8 cellular contexts compared by ENCODE assay signal in genomic region chr1:151510614-151510956, GRCh38. TPM values are rescaled to one million over a fixed set of nuclear protein-coding genes. Genes with fewer than 3 reads are reported as not detected.
DNase-seq lines count a peak whose midpoint lies in the region; TF ChIP-seq lines count a peak whose summit lies in the region.

No MANE protein-coding gene starts in this region.

- 15% methylated on average over 10 of the region's 10 CpGs for WGBS in mammary epithelial cell (ENCODE audit: low coverage, missing lambda C conversion rate)

- in situ Hi-C loops in mammary epithelial cell (cut with MboI; ENCODE audit: low sequenced_read_pairs in 2 of 2), result no loop called here

- peaks cover 25% of the 10 kb centered on the region for H3K4me1 ChIP-seq in left ventricle myocardium inferior
- peaks cover 32% of the 10 kb centered on the region for H3K4me1 ChIP-seq in mammary epithelial cell (ENCODE audit: insufficient read depth, low read length)
- H3K4me1 ChIP-seq in mononuclear cell (ENCODE audit: insufficient read depth, low read length), result peaks cover 26% of the 10 kb centered on the region

- peak overlapping the region; percentile 48 for H3K27ac ChIP-seq in left ventricle myocardium inferior (replicated peaks)
- H3K27ac ChIP-seq in mammary epithelial cell (ENCODE audit: insufficient read depth, low read depth, low read length), result no peak overlapping the region

- no peak for DNase-seq in left ventricle myocardium inferior
- DNase-seq in cardiac septum (ENCODE audit: low spot score), result no peak
- DNase-seq in mammary epithelial cell, result no peak
- no peak for DNase-seq in A172 (ENCODE audit: low spot score)
- no peak for DNase-seq in NAMALWA (ENCODE audit: low spot score)
- DNase-seq in NCI-H2081 (lab: John Stamatoyannopoulos, UW), result no peak
- no peak for DNase-seq in globus pallidus (ENCODE audit: low spot score)

- H3K27me3 ChIP-seq in left ventricle myocardium inferior (ENCODE audit: low read depth) (peaks cover 31% of the 10 kb centered on the region), mammary epithelial cell (ENCODE audit: insufficient read depth, low read length) (no peaks in the 10 kb centered on the region), mononuclear cell (ENCODE audit: insufficient read depth, low read length) (peaks cover 17% of the 10 kb centered on the region)

- H2AFZ ChIP-seq in mammary epithelial cell (ENCODE audit: low read depth, low read length), result peak overlapping the region; percentile 95

- no peak for TF ChIP-seq CTCF in left ventricle myocardium inferior (IDR thresholded peaks at IDR 0.05; ENCODE audit: borderline replicate concordance)
- no peak for TF ChIP-seq CTCF in mammary epithelial cell (conservative IDR thresholded peaks at IDR 0.05 in 1 of 2, IDR thresholded peaks at IDR 0.05 in 1 of 2; ENCODE audit: extremely low read depth in 1 of 2, insufficient read depth in 1 of 2, low read depth in 1 of 2, low read length in 2 of 2)

- intact Hi-C loops in left ventricle myocardium inferior (cut with micrococcal nuclease), result loop anchor here (10.0 kb wide), 1 partner anchor 46 kb away; no protein-coding TSS in a partner anchor
- intact Hi-C loops in cardiac septum (cut with DNase I), result no loop called here
- intact Hi-C loops in mammary epithelial cell (cut with micrococcal nuclease), result loop anchor here (5.0 kb wide), 1 partner anchor 53 kb away; the partner anchor contains the start of gene POGZ

- dilution Hi-C loops in mammary epithelial cell (cut with HindIII; ENCODE audit: low sequenced_read_pairs), result no loop called here

- H3K4me2 ChIP-seq in mammary epithelial cell (ENCODE audit: insufficient read depth, low read depth, low read length), result peak overlapping the region; percentile 98

- H3K4me3 ChIP-seq in left ventricle myocardium inferior (peak overlapping the region; percentile 86), mammary epithelial cell (replicated peaks in 1 of 3; ENCODE audit: insufficient read depth in 1 of 3, low read depth in 2 of 3, low read length in 3 of 3) (peak overlapping the region; percentile 56 to 62 (median 62)), mononuclear cell (ENCODE audit: low read length) (peak overlapping the region; percentile 51)

- H3K79me2 ChIP-seq in mammary epithelial cell (ENCODE audit: insufficient read depth, low read length), result no peaks in the 10 kb centered on the region

- peak overlapping the region; percentile 2 for H3K9ac ChIP-seq in mammary epithelial cell (ENCODE audit: insufficient read depth, low read length)

- CTCF ChIA-PET in mammary epithelial cell (lab: Charles Lee; ENCODE audit: low non-redundant PET), result no interaction called here

- no peaks in the 10 kb centered on the region for H3K9me3 ChIP-seq in left ventricle myocardium inferior (replicated peaks)
- no peaks in the 10 kb centered on the region for H3K9me3 ChIP-seq in mammary epithelial cell (replicated peaks; ENCODE audit: insufficient read depth, low read length)
- no peaks in the 10 kb centered on the region for H3K9me3 ChIP-seq in mononuclear cell (ENCODE audit: low read depth, low read length)

- H4K20me1 ChIP-seq in mammary epithelial cell (ENCODE audit: insufficient read depth, low read length), result no peaks in the 10 kb centered on the region

- H3K36me3 ChIP-seq in left ventricle myocardium inferior, result no peaks in the 10 kb centered on the region
- no peaks in the 10 kb centered on the region for H3K36me3 ChIP-seq in mammary epithelial cell (ENCODE audit: insufficient read depth, low read length)

- no TSS peak for BruUV-seq in mammary epithelial cell (replicated peaks; lab: Mats Ljungman, UMichigan)

RNA-seq across cellular contexts. Expression of gene CGN, which starts 0.6 kb away (rescaled TPM):
- 0.52 TPM for total RNA-seq in left ventricle myocardium inferior
- total RNA-seq in cardiac septum, result 0.19 TPM
- 1 to 10 TPM; 2.0 to 3.7 TPM for total RNA-seq in mammary epithelial cell
- 1.1 TPM for polyA plus RNA-seq in mammary epithelial cell
- polyA minus RNA-seq in mammary epithelial cell, result not detected
- 1.7 TPM for total RNA-seq in mononuclear cell
- total RNA-seq in A172 (2014; rRNA removed; shearing (Covaris generic)), result 0.93 and 3.2 TPM in 2 replicates

RNA-seq across cellular contexts. Expression of gene TUFT1, which starts 29.5 kb away (rescaled TPM):
- total RNA-seq in left ventricle myocardium inferior, result 3.6 TPM
- total RNA-seq in cardiac septum, result 4.3 TPM
- 10 to 100 TPM; 43.3 to 59.0 TPM for total RNA-seq in mammary epithelial cell
- polyA plus RNA-seq in mammary epithelial cell, result 7.0 TPM
- 14.2 TPM for polyA minus RNA-seq in mammary epithelial cell
- 4.0 TPM for total RNA-seq in mononuclear cell
- 64.3 and 99.0 TPM in 2 replicates for total RNA-seq in A172 (2014; rRNA removed; shearing (Covaris generic))

RNA-seq across cellular contexts. Expression of gene POGZ, which starts 51.3 kb away (rescaled TPM):
- total RNA-seq in left ventricle myocardium inferior, result 37.3 TPM
- total RNA-seq in cardiac septum, result 54.4 TPM
- 10 to 100 TPM; 28.0 to 48.1 TPM for total RNA-seq in mammary epithelial cell
- 18.2 TPM for polyA plus RNA-seq in mammary epithelial cell
- 41.7 TPM for polyA minus RNA-seq in mammary epithelial cell
- 48.0 TPM for total RNA-seq in mononuclear cell
- total RNA-seq in A172 (2014; rRNA removed; shearing (Covaris generic)), result 29.1 and 30.3 TPM in 2 replicates
